ENCODE assay signal across 20 cellular contexts in the genomic region with DNA sequence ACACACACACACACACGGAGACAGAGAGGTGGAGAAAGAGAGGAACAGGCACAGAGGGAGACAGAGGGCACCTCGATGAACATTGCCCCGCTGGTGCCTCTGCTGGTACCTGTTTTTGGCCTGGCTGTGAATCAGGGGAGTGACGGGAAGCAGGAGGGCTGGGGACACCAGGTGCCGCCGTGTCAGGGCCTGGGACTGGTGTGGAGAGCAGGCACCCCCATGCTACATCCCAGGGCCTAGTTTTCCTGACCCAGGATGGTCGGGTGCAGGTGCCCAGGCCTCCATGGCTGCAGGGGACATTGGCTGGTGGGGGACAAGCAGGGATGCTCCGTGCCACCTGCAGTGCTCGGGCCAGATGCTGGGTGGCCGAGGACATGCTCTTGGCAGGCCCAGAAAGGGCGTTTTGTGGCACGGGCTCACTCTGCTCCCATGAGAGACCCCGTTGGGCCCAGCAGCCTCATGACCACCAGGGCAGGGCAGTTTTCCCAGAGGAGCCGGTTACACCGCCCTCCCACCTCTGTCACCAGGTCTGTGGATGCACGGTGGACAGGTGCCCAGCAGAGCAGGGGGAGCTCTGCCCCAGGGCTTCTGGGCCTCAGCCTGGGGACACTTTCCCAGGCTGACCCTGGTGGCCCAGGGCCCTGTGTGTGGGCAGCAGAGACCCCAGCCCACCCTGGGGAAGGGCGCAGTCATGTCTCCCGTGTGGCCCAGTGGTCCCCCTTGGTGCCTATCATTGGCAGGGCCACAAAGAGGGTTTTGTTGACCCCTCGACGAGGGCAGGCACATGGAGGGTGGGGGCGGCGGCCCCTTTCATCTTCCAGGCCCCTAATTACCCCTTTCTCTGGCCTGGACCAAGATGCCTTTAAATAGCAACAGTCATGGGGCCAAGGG.
DNase-seq lines count a peak whose midpoint lies in the region; ATAC-seq and TF ChIP-seq lines count a peak whose summit lies in the region.
"Had no signal": no experiment of that assay in that cellular context is flagged by ENCODE, and none has a peak within 500 bp of the region (broad histone marks: within the 10 kb centered on the region; RNA-seq: fewer than 3 reads in every experiment).

No MANE protein-coding gene starts in this region.

- H3K36me3 Mint-ChIP-seq in activated T-helper 1 cell treated with anti-CD3 and anti-CD28 coated beads, Interleukin-12 subunit alpha, Interleukin-12 subunit beta, Interleukin-2, Interleukin-4 antibody, amounts not matched to agents 30 ng/mL and 10 ng/mL and 1 ng/mL, durations not matched to agents 14 hours and 24 hours and 36 hours (ENCODE audit: low read depth), result no peaks in the 10 kb centered on the region
- no peaks in the 10 kb centered on the region for H3K36me3 Mint-ChIP-seq in natural killer cell
- H3K36me3 Mint-ChIP-seq: T-cell had no signal

- no peak overlapping the region for H3K27ac ChIP-seq in DND-41 (ENCODE audit: low read length)
- no peak overlapping the region for H3K27ac ChIP-seq in HCT116 (ENCODE audit: low read depth, low read length)
- H3K27ac ChIP-seq in spleen, result no peak overlapping the region
- H3K27ac ChIP-seq: heart left ventricle, KMS-11 had no signal

- H3K4me3 Mint-ChIP-seq in activated T-helper 1 cell treated with anti-CD3 and anti-CD28 coated beads, Interleukin-12 subunit alpha, Interleukin-12 subunit beta, Interleukin-2, Interleukin-4 antibody, amounts not matched to agents 30 ng/mL and 10 ng/mL and 1 ng/mL, durations not matched to agents 14 hours and 24 hours and 36 hours, result no peak overlapping the region
- H3K4me3 Mint-ChIP-seq in natural killer cell, result no peak overlapping the region
- H3K4me3 Mint-ChIP-seq: activated CD8-positive, alpha-beta T cell treated with anti-CD3 and anti-CD28 coated beads for 36 hours; activated T-helper 17 cell treated with anti-CD3 and anti-CD28 coated beads, Interleukin-2, amount 50 U/mL, for 72 hours; B cell; T-cell had no signal

- RAD21 ChIA-PET in HCT116 (lab: Charles Lee; ENCODE audit: low non-redundant PET in 1 of 2, low total read pairs in 2 of 2, uncharacterized antibody in 2 of 2, unreplicated experiment in 2 of 2), result no interaction called here

- peaks cover 2% of the 10 kb centered on the region for H3K27me3 Mint-ChIP-seq in activated T-helper 1 cell treated with anti-CD3 and anti-CD28 coated beads, Interleukin-12 subunit alpha, Interleukin-12 subunit beta, Interleukin-2, Interleukin-4 antibody, amounts not matched to agents 30 ng/mL and 10 ng/mL and 1 ng/mL, durations not matched to agents 14 hours and 24 hours and 36 hours (ENCODE audit: insufficient read depth)
- peaks cover 5 to 6% of the 10 kb centered on the region in 2 donors for H3K27me3 Mint-ChIP-seq in natural killer cell (ENCODE audit: low read depth in 2 of 2)
- H3K27me3 Mint-ChIP-seq: activated T-helper 17 cell treated with anti-CD3 and anti-CD28 coated beads, Interleukin-2, amount 50 U/mL, for 72 hours; B cell had no signal

- no peak overlapping the region for H3K4me3 ChIP-seq in DND-41 (ENCODE audit: low read depth in 1 of 2, low read length in 2 of 2)
- no peak overlapping the region for H3K4me3 ChIP-seq in HCT116 (replicated peaks in 1 of 2; ENCODE audit: low read depth in 1 of 2, low read length in 2 of 2)
- no peak overlapping the region for H3K4me3 ChIP-seq in spleen
- H3K4me3 ChIP-seq: heart left ventricle had no signal

- H3K27me3 ChIP-seq in DND-41 (ENCODE audit: insufficient read depth, low read length, poor library complexity), result no peaks in the 10 kb centered on the region
- H3K27me3 ChIP-seq in HCT116 (ENCODE audit: insufficient read depth, low read length), result no peaks in the 10 kb centered on the region
- no peaks in the 10 kb centered on the region for H3K27me3 ChIP-seq in spleen (replicated peaks in 1 of 7)

- H4K20me1 ChIP-seq in DND-41 (ENCODE audit: insufficient read depth, low read length) (no peaks in the 10 kb centered on the region), HCT116 (ENCODE audit: insufficient read depth) (no peaks in the 10 kb centered on the region)

- TF ChIP-seq RAD21 in HCT116 (IDR thresholded peaks at IDR 0.05; ENCODE audit: low read depth), result no peak

- H3K9me3 ChIP-seq in DND-41 (ENCODE audit: insufficient read depth, low read length, severe bottlenecking), result no peaks in the 10 kb centered on the region
- H3K9me3 ChIP-seq in HCT116 (ENCODE audit: control insufficient read depth in 1 of 2, insufficient read depth in 1 of 2, low read depth in 1 of 2, low read length in 2 of 2), result no peaks in the 10 kb centered on the region
- peaks cover 0 to 8% (median 0%) of the 10 kb centered on the region in 8 donors for H3K9me3 ChIP-seq in spleen

- no peak overlapping the region for H3K4me2 ChIP-seq in DND-41 (ENCODE audit: insufficient read depth, low read length)
- no peak overlapping the region for H3K4me2 ChIP-seq in HCT116 (ENCODE audit: low read length)
- H3K4me2 ChIP-seq: KMS-11 had no signal

- no peaks in the 10 kb centered on the region for H3K4me1 ChIP-seq in DND-41 (ENCODE audit: insufficient read depth, low read length)
- H3K4me1 ChIP-seq in HCT116 (ENCODE audit: control insufficient read depth in 1 of 2, insufficient read depth in 2 of 2, low read length in 2 of 2), result no peaks in the 10 kb centered on the region
- peaks cover 0 to 7% (median 0%) of the 10 kb centered on the region in 6 donors for H3K4me1 ChIP-seq in spleen
- H3K4me1 ChIP-seq: heart left ventricle had no signal

- TF ChIP-seq CTCF in DND-41 (IDR thresholded peaks at IDR 0.05; ENCODE audit: borderline replicate concordance, extremely low read depth, low read length, poor library complexity, severe bottlenecking) (no peak), HCT116 (IDR thresholded peaks at IDR 0.05 in 2 of 3, conservative IDR thresholded peaks at IDR 0.05 in 1 of 3; ENCODE audit: borderline replicate concordance in 1 of 3, insufficient read depth in 1 of 3, low read depth in 2 of 3, low read length in 2 of 3) (no peak), spleen (IDR thresholded peaks at IDR 0.05 in 8 of 11, conservative IDR thresholded peaks at IDR 0.05 in 3 of 11) (no peak), natural killer cell (IDR thresholded peaks at IDR 0.05) (no peak)

- CTCF ChIA-PET in HCT116 (lab: Charles Lee), result no interaction called here

- no TSS peak for BruUV-seq in HCT116 (replicated peaks; lab: Mats Ljungman, UMichigan)

- H2AFZ ChIP-seq in DND-41 (ENCODE audit: low read depth, low read length) (no peak overlapping the region), HCT116 (ENCODE audit: low read depth, low read length, poor library complexity, severe bottlenecking) (no peak overlapping the region)

- DNase-seq in DND-41 (no peak), HCT116 (ENCODE audit: low read depth, low spot score) (no peak), islet precursor cell (peak; percentile 54), spleen (peak; percentile 66), natural killer cell (no peak)
- DNase-seq in activated T-helper 1 cell treated with anti-CD3 and anti-CD28 coated beads, Interleukin-12 subunit alpha, Interleukin-12 subunit beta, Interleukin-2, Interleukin-4 antibody, amounts not matched to agents 30 ng/mL and 10 ng/mL and 1 ng/mL, durations not matched to agents 14 hours and 24 hours and 36 hours (ENCODE audit: low spot score), result no peak
- DNase-seq: activated CD8-positive, alpha-beta T cell treated with anti-CD3 and anti-CD28 coated beads for 36 hours; caudate nucleus; effector memory CD4-positive, alpha-beta T cell; GF-D8; midbrain; NCI-H1092; NCI-H524 treated with DMSO at 0.1 percent for 48 hours; stimulated activated CD4-positive, alpha-beta T cell treated with anti-CD3 and anti-CD28 coated beads, Interleukin-2, amount 100 ng/mL, for 24 hours had no signal

- no peaks in the 10 kb centered on the region for H3K9me3 Mint-ChIP-seq in activated T-helper 1 cell treated with anti-CD3 and anti-CD28 coated beads, Interleukin-12 subunit alpha, Interleukin-12 subunit beta, Interleukin-2, Interleukin-4 antibody, amounts not matched to agents 30 ng/mL and 10 ng/mL and 1 ng/mL, durations not matched to agents 14 hours and 24 hours and 36 hours
- H3K9me3 Mint-ChIP-seq in natural killer cell, result no peaks in the 10 kb centered on the region

- H3K27ac Mint-ChIP-seq in activated T-helper 1 cell treated with anti-CD3 and anti-CD28 coated beads, Interleukin-12 subunit alpha, Interleukin-12 subunit beta, Interleukin-2, Interleukin-4 antibody, amounts not matched to agents 30 ng/mL and 10 ng/mL and 1 ng/mL, durations not matched to agents 14 hours and 24 hours and 36 hours, result no peak overlapping the region
- H3K27ac Mint-ChIP-seq in natural killer cell, result no peak overlapping the region
- H3K27ac Mint-ChIP-seq: activated CD8-positive, alpha-beta T cell treated with anti-CD3 and anti-CD28 coated beads for 36 hours; activated T-helper 17 cell treated with anti-CD3 and anti-CD28 coated beads, Interleukin-2, amount 50 U/mL, for 72 hours; B cell; T-cell had no signal

- H3K9ac ChIP-seq in DND-41 (ENCODE audit: low read depth, low read length), result no peak overlapping the region
- H3K9ac ChIP-seq in HCT116 (ENCODE audit: low read length), result no peak overlapping the region
- H3K9ac ChIP-seq: KMS-11 had no signal

- H3K79me2 ChIP-seq in DND-41 (ENCODE audit: insufficient read depth, low read length), result no peaks in the 10 kb centered on the region
- H3K79me2 ChIP-seq in HCT116 (ENCODE audit: insufficient read depth, low read length), result no peaks in the 10 kb centered on the region

- H3K9me2 ChIP-seq in HCT116 (ENCODE audit: insufficient read depth), result no peaks in the 10 kb centered on the region

- intact Hi-C loops in HCT116 (cut with micrococcal nuclease), result no loop called here
- intact Hi-C loops in spleen (cut with DNase I; ENCODE audit: low total_unique reads), result no loop called here
- intact Hi-C loops in activated T-helper 1 cell treated with anti-CD3 and anti-CD28 coated beads, Interleukin-12 subunit alpha, Interleukin-12 subunit beta, Interleukin-2, Interleukin-4 antibody, amounts not matched to agents 30 ng/mL and 10 ng/mL and 1 ng/mL, durations not matched to agents 14 hours and 24 hours and 36 hours (cut with micrococcal nuclease), result no loop called here
- intact Hi-C loops in natural killer cell (cut with micrococcal nuclease), result no loop called here

- peak; percentile 44; the same call in 2 of the 3 replicates for ATAC-seq in DND-41 (ENCODE audit: insufficient read depth, low read depth)
- ATAC-seq in HCT116, result peak; percentile 42
- no peak for ATAC-seq in HG02798 (IDR thresholded peaks at IDR 0.05; ENCODE audit: poor library complexity, unreplicated experiment)
- ATAC-seq in natural killer cell, result no peak
- ATAC-seq: activated CD8-positive, alpha-beta T cell treated with anti-CD3 and anti-CD28 coated beads for 36 hours; activated T-helper 17 cell treated with anti-CD3 and anti-CD28 coated beads, Interleukin-2, amount 50 U/mL, for 72 hours; heart left ventricle; T-cell had no signal

- H3K36me3 ChIP-seq in DND-41 (ENCODE audit: insufficient read depth, low read length) (no peaks in the 10 kb centered on the region), HCT116 (ENCODE audit: control insufficient read depth in 1 of 2, insufficient read depth in 2 of 2, low read length in 2 of 2) (no peaks in the 10 kb centered on the region), spleen (no peaks in the 10 kb centered on the region)
- H3K36me3 ChIP-seq: heart left ventricle had no signal

- no peaks in the 10 kb centered on the region for H3K4me1 Mint-ChIP-seq in activated T-helper 1 cell treated with anti-CD3 and anti-CD28 coated beads, Interleukin-12 subunit alpha, Interleukin-12 subunit beta, Interleukin-2, Interleukin-4 antibody, amounts not matched to agents 30 ng/mL and 10 ng/mL and 1 ng/mL, durations not matched to agents 14 hours and 24 hours and 36 hours (ENCODE audit: low read depth)
- no peaks in the 10 kb centered on the region for H3K4me1 Mint-ChIP-seq in natural killer cell
- H3K4me1 Mint-ChIP-seq: activated T-helper 17 cell treated with anti-CD3 and anti-CD28 coated beads, Interleukin-2, amount 50 U/mL, for 72 hours; B cell; T-cell had no signal

- TF ChIP-seq POLR2A in HCT116 (IDR thresholded peaks at IDR 0.05; ENCODE audit: borderline replicate concordance, extremely low read depth, insufficient read depth, insufficient read length) (no peak), spleen (IDR thresholded peaks at IDR 0.05) (no peak)

- POLR2A ChIA-PET in HCT116 (lab: Charles Lee), result no interaction called here

- 82 to 92% (median 83%) methylated on average over 17 to 22 of the region's 22 CpGs for WGBS in spleen, 5 donors

Comparison
In these comparisons a context has a peak if more than half of its experiments do, and no peak if none do; other contexts are left out.
1. ATAC-seq: peak in DND-41 (single experiment) and HCT116 (single experiment); none in HG02798 (single experiment) and natural killer cell (0 of 3).
2. DNase-seq: peak in islet precursor cell (single experiment) and spleen (single experiment); none in DND-41 (single experiment), HCT116 (single experiment), activated T-helper 1 cell treated with anti-CD3 and anti-CD28 coated beads, Interleukin-12 subunit alpha, Interleukin-12 subunit beta, Interleukin-2, Interleukin-4 antibody, amounts not matched to agents 30 ng/mL and 10 ng/mL and 1 ng/mL, durations not matched to agents 14 hours and 24 hours and 36 hours (single experiment) and natural killer cell (single experiment).